ENCODE assay signal across 12 cellular contexts in the genomic region with DNA sequence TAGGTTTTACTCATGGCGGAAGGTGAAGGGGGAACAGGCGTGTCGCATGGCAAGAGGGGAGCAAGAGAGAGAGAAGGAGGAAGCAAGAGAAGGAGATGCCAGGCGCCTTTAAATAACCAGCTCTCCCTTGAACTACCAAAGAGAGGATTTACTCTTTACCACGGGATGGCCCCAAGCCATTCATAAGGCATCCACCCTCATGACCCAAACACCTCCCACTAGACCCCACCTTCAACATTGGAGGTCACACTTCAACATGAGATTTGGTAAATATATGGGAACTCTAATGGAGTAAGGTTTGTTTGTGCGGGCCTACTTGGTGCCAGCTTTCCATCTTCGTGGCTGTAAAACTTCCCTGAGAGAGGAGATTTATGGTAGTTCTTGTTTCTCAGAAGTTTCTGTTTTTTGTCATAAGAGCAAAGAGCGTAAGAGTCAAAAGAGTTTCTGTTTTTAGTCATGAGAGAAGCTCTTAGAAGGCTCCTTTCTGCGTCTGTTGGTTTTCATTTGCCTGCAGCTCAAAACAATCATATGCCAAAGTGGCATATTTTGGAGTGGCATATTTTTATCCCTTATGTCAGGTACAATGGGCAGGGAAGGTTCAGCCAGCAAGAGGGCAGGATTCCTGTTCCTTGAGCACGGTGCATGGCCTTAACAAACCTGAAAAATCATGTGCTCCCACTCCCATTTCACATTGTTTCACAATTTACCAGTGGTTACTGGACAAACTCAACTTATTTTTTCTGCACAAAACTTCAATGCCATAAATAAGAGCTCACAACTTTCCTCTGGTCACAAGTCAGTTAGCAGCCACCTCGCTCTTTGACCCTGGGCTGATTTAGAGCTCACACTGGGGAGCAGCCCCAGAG. TPM values are rescaled to one million over a fixed set of nuclear protein-coding genes. Genes with fewer than 3 reads are reported as not detected.
DNase-seq lines count a peak whose midpoint lies in the region; ATAC-seq and TF ChIP-seq lines count a peak whose summit lies in the region.
"Had no signal": no experiment of that assay in that cellular context is flagged by ENCODE, and none has a peak within 500 bp of the region (broad histone marks: within the 10 kb centered on the region; RNA-seq: fewer than 3 reads in every experiment).

No MANE protein-coding gene starts in this region.

- peaks cover 61% of the 10 kb centered on the region for H3K4me1 Mint-ChIP-seq in activated naive CD8-positive, alpha-beta T cell (ENCODE audit: low read depth)
- H3K4me1 Mint-ChIP-seq in natural killer cell treated with Interleukin-12 subunit alpha and Interleukin-12 subunit beta and Interleukin-15 and Interleukin-18, amount 100 ng/mL, for 72 hours (ENCODE audit: low read depth in 2 of 2), result peaks cover 49 to 57% of the 10 kb centered on the region in 2 donors

- no peaks in the 10 kb centered on the region for H3K9me3 ChIP-seq in right atrium auricular region
- H3K9me3 ChIP-seq: ovary had no signal

- peaks cover 27% of the 10 kb centered on the region for H3K36me3 ChIP-seq in right atrium auricular region
- H3K36me3 ChIP-seq: ovary had no signal

- TF ChIP-seq CTCF in right atrium auricular region (IDR thresholded peaks at IDR 0.05), result no peak

- no peak overlapping the region for H3K27ac ChIP-seq in right atrium auricular region
- H3K27ac ChIP-seq: epithelial cell of prostate, ovary had no signal

- H3K27me3 ChIP-seq in right atrium auricular region, result no peaks in the 10 kb centered on the region
- H3K27me3 ChIP-seq: ovary had no signal

- peaks cover 30% of the 10 kb centered on the region for H3K36me3 Mint-ChIP-seq in activated naive CD8-positive, alpha-beta T cell
- H3K36me3 Mint-ChIP-seq in natural killer cell treated with Interleukin-12 subunit alpha and Interleukin-12 subunit beta and Interleukin-15 and Interleukin-18, amount 100 ng/mL, for 72 hours, result peaks cover 26% of the 10 kb centered on the region

- intact Hi-C loops in left ventricle myocardium superior (cut with micrococcal nuclease), result no loop called here

- peak overlapping the region; percentile 76 for H3K4me3 Mint-ChIP-seq in activated naive CD8-positive, alpha-beta T cell
- peak overlapping the region; percentile 76 for H3K4me3 Mint-ChIP-seq in natural killer cell treated with Interleukin-12 subunit alpha and Interleukin-12 subunit beta and Interleukin-15 and Interleukin-18, amount 100 ng/mL, for 72 hours

- H3K4me3 ChIP-seq in right atrium auricular region, result no peak overlapping the region
- H3K4me3 ChIP-seq: ovary had no signal

- H3K4me1 ChIP-seq in right atrium auricular region, result peaks cover 0 to 59% of the 10 kb centered on the region in 2 donors

- DNase-seq in left ventricle myocardium superior (no peak), right atrium auricular region (ENCODE audit: low spot score) (no peak), NCI-H510A treated with DMSO at 0.1 percent for 48 hours (lab: John Stamatoyannopoulos, UW) (no peak), RKO (ENCODE audit: low spot score) (no peak)
- DNase-seq in natural killer cell treated with Interleukin-12 subunit alpha and Interleukin-12 subunit beta and Interleukin-15 and Interleukin-18, amount 100 ng/mL, for 72 hours (ENCODE audit: low spot score), result no peak
- DNase-seq in effector CD4-positive, alpha-beta T cell, result no peak
- DNase-seq: MM.1S, NCI-H446 treated with DMSO at 0.1 percent for 48 hours, ovary had no signal

- ATAC-seq in left ventricle myocardium superior (peak; percentile 42), GM21423 (IDR thresholded peaks at IDR 0.05; ENCODE audit: unreplicated experiment) (no peak)
- peak in 1 of 2 donors; percentile 73 for ATAC-seq in natural killer cell treated with Interleukin-12 subunit alpha and Interleukin-12 subunit beta and Interleukin-15 and Interleukin-18, amount 100 ng/mL, for 72 hours

- H3K27ac Mint-ChIP-seq in activated naive CD8-positive, alpha-beta T cell, result peak overlapping the region; percentile 91
- H3K27ac Mint-ChIP-seq in natural killer cell treated with Interleukin-12 subunit alpha and Interleukin-12 subunit beta and Interleukin-15 and Interleukin-18, amount 100 ng/mL, for 72 hours, result peak overlapping the region; percentile 55 to 76

- H3K27me3 Mint-ChIP-seq in activated naive CD8-positive, alpha-beta T cell, result no peaks in the 10 kb centered on the region
- H3K27me3 Mint-ChIP-seq in natural killer cell treated with Interleukin-12 subunit alpha and Interleukin-12 subunit beta and Interleukin-15 and Interleukin-18, amount 100 ng/mL, for 72 hours, result no peaks in the 10 kb centered on the region

- H3K9me3 Mint-ChIP-seq in activated naive CD8-positive, alpha-beta T cell (ENCODE audit: low read depth), result no peaks in the 10 kb centered on the region
- no peaks in the 10 kb centered on the region for H3K9me3 Mint-ChIP-seq in natural killer cell treated with Interleukin-12 subunit alpha and Interleukin-12 subunit beta and Interleukin-15 and Interleukin-18, amount 100 ng/mL, for 72 hours

RNA-seq across cellular contexts. Expression of a gene that starts 12.5 kb away (rescaled TPM):
- total RNA-seq in left ventricle myocardium superior (20.8 TPM), right atrium auricular region (10 to 100 TPM; 27.3 to 36.1 TPM)
- total RNA-seq in natural killer cell treated with Interleukin-12 subunit alpha and Interleukin-12 subunit beta and Interleukin-15 and Interleukin-18, amount 100 ng/mL, for 72 hours, result 10 to 100 TPM; 62.6 to 72.3 TPM

RNA-seq across cellular contexts. Expression of a gene that starts 14.9 kb away (rescaled TPM):
- total RNA-seq in left ventricle myocardium superior (26.9 TPM), right atrium auricular region (10 to 100 TPM; 11.8 to 23.5 TPM)
- total RNA-seq in natural killer cell treated with Interleukin-12 subunit alpha and Interleukin-12 subunit beta and Interleukin-15 and Interleukin-18, amount 100 ng/mL, for 72 hours, result 10 to 100 TPM; 14.3 to 17.9 TPM
